Comparison of ENCODE assay signal across 20 cellular contexts in the genomic region with DNA sequence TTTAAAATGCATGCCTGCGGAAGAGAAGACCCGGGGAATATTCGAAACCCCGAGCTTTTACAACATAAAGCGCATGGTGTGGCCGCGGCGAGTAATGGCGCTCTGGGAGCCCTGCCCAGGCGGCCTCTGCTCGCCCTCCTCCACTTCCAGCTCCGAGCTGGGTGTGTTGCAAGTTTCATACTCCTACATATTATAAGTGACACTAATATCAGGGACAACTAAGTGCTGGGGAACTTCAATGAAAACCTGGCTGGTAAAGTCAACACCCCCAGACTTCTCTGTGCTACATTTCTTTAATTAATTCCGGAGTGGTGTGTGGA. TPM values are rescaled to one million over a fixed set of nuclear protein-coding genes. Genes with fewer than 3 reads are reported as not detected.
DNase-seq lines count a peak whose midpoint lies in the region; ATAC-seq lines count a peak whose summit lies in the region.
"Had no signal": no experiment of that assay in that cellular context is flagged by ENCODE, and none has a peak within 500 bp of the region (broad histone marks: within the 10 kb centered on the region; RNA-seq: fewer than 3 reads in every experiment).

No MANE protein-coding gene starts in this region.

- DNase-seq in right cardiac atrium, result peak in 2 of 3 donors; percentile 41 to 42
- DNase-seq in Right ventricle myocardium superior, result no peak
- peak; percentile 68 for DNase-seq in mesenteric fat pad (ENCODE audit: low spot score)
- DNase-seq in aorta, result peak; percentile 32 to 37
- no peak for DNase-seq in CD4-positive, alpha-beta memory T cell
- no peak for DNase-seq in C1 segment of cervical spinal cord (lab: John Stamatoyannopoulos, UW)
- no peak for DNase-seq in NCI-H2081 (lab: John Stamatoyannopoulos, UW)
- DNase-seq: activated CD4-positive, CD25-positive, alpha-beta regulatory T cell treated with anti-CD3 and anti-CD28 coated beads, Interleukin-2, amount 50 U/mL, for 72 hours; DMS79; effector memory CD4-positive, alpha-beta T cell; GOT3; MV-4-11 had no signal

- H3K9me3 Mint-ChIP-seq in CD4-positive, alpha-beta memory T cell, result no peaks in the 10 kb centered on the region
- H3K9me3 Mint-ChIP-seq: activated T-helper 1 cell treated with anti-CD3 and anti-CD28 coated beads, Interleukin-12 subunit alpha, Interleukin-12 subunit beta, Interleukin-2, Interleukin-4 antibody, amounts not matched to agents 30 ng/mL and 10 ng/mL and 1 ng/mL, durations not matched to agents 14 hours and 24 hours and 36 hours; memory B cell; stimulated activated naive CD8-positive, alpha-beta T cell treated with anti-CD3 and anti-CD28 coated beads, Interleukin-15, Interleukin-2, amounts not matched to agents 100 ng/mL and 50 ng/mL, for 24 hours had no signal

- H3K4me1 ChIP-seq in right cardiac atrium (ENCODE audit: control insufficient read depth, insufficient read depth, low read length), result no peaks in the 10 kb centered on the region
- peaks cover 20% of the 10 kb centered on the region for H3K4me1 ChIP-seq in ectodermal cell (ENCODE audit: control insufficient read depth, insufficient read depth, low read length)
- H3K4me1 ChIP-seq in aorta (ENCODE audit: control insufficient read depth in 1 of 2, insufficient read depth in 2 of 2, low read length in 2 of 2), result no peaks in the 10 kb centered on the region
- H3K4me1 ChIP-seq in CD4-positive, alpha-beta memory T cell (ENCODE audit: insufficient read depth, low read length), result peaks cover 22% of the 10 kb centered on the region

- intact Hi-C loops in right cardiac atrium (cut with DNase I), result no loop called here
- intact Hi-C loops in Right ventricle myocardium superior (cut with DNase I), result no loop called here
- intact Hi-C loops in aorta (cut with DNase I), result no loop called here
- intact Hi-C loops in CD4-positive, alpha-beta memory T cell (cut with micrococcal nuclease), result no loop called here

- H3K4me3 ChIP-seq in right cardiac atrium (ENCODE audit: low read length) (no peak overlapping the region), ectodermal cell (ENCODE audit: insufficient read depth, low read depth, low read length) (peak overlapping the region; percentile 1), aorta (ENCODE audit: low read length in 2 of 2) (no peak overlapping the region)
- no peak overlapping the region for H3K4me3 ChIP-seq in CD4-positive, alpha-beta memory T cell (ENCODE audit: low read length in 2 of 2)
- H3K4me3 ChIP-seq: ascending aorta, GM12878 had no signal

- H3K27me3 ChIP-seq in right cardiac atrium (ENCODE audit: control insufficient read depth, insufficient read depth) (peaks cover 6% of the 10 kb centered on the region), ectodermal cell (ENCODE audit: control insufficient read depth, insufficient read depth, low read length, poor library complexity, severe bottlenecking) (peaks cover 94% of the 10 kb centered on the region), aorta (ENCODE audit: control insufficient read depth in 1 of 2, insufficient read depth in 2 of 2, low read length in 1 of 2) (no peaks in the 10 kb centered on the region)
- H3K27me3 ChIP-seq in CD4-positive, alpha-beta memory T cell (ENCODE audit: insufficient read depth, low read length), result peaks cover 44% of the 10 kb centered on the region

- CTCF ChIA-PET in CD4-positive, alpha-beta memory T cell (lab: Charles Lee; ENCODE audit: partially characterized antibody), result interaction anchor here (1.0 kb wide), 1 partner anchor 79 kb away, joined by 3 read pairs; no protein-coding TSS in a partner anchor

- H3K36me3 ChIP-seq in ectodermal cell (ENCODE audit: control insufficient read depth, insufficient read depth, low read length) (no peaks in the 10 kb centered on the region), aorta (ENCODE audit: control insufficient read depth in 1 of 2, insufficient read depth in 2 of 2, low read length in 1 of 2) (no peaks in the 10 kb centered on the region)
- H3K36me3 ChIP-seq in CD4-positive, alpha-beta memory T cell (ENCODE audit: insufficient read depth, low read length), result no peaks in the 10 kb centered on the region
- H3K36me3 ChIP-seq: ascending aorta, heart left ventricle had no signal

- ATAC-seq in right cardiac atrium (no peak), Right ventricle myocardium superior (ENCODE audit: poor library complexity) (no peak), aorta (ENCODE audit: low FRiP score) (no peak)
- ATAC-seq: GM12878, heart left ventricle had no signal

- no peak overlapping the region for H3K27ac Mint-ChIP-seq in CD4-positive, alpha-beta memory T cell
- H3K27ac Mint-ChIP-seq: activated T-helper 1 cell treated with anti-CD3 and anti-CD28 coated beads, Interleukin-12 subunit alpha, Interleukin-12 subunit beta, Interleukin-2, Interleukin-4 antibody, amounts not matched to agents 30 ng/mL and 10 ng/mL and 1 ng/mL, durations not matched to agents 14 hours and 24 hours and 36 hours; memory B cell; stimulated activated naive CD8-positive, alpha-beta T cell treated with anti-CD3 and anti-CD28 coated beads, Interleukin-15, Interleukin-2, amounts not matched to agents 100 ng/mL and 50 ng/mL, for 24 hours had no signal

- H3K4me1 Mint-ChIP-seq in CD4-positive, alpha-beta memory T cell, result peaks cover 7 to 38% (median 23%) of the 10 kb centered on the region in 4 donors

- peak overlapping the region in 2 of 8 donors; percentile 2 to 39 for H3K4me3 Mint-ChIP-seq in CD4-positive, alpha-beta memory T cell
- H3K4me3 Mint-ChIP-seq: activated T-helper 1 cell treated with anti-CD3 and anti-CD28 coated beads, Interleukin-12 subunit alpha, Interleukin-12 subunit beta, Interleukin-2, Interleukin-4 antibody, amounts not matched to agents 30 ng/mL and 10 ng/mL and 1 ng/mL, durations not matched to agents 14 hours and 24 hours and 36 hours; memory B cell; stimulated activated naive CD8-positive, alpha-beta T cell treated with anti-CD3 and anti-CD28 coated beads, Interleukin-15, Interleukin-2, amounts not matched to agents 100 ng/mL and 50 ng/mL, for 24 hours had no signal

- H3K27ac ChIP-seq in right cardiac atrium (ENCODE audit: low read length), result no peak overlapping the region
- no peak overlapping the region for H3K27ac ChIP-seq in ectodermal cell (ENCODE audit: insufficient read depth, low read depth, low read length, poor library complexity, severe bottlenecking)
- no peak overlapping the region for H3K27ac ChIP-seq in aorta (ENCODE audit: low read depth in 1 of 2, low read length in 2 of 2)
- no peak overlapping the region for H3K27ac ChIP-seq in CD4-positive, alpha-beta memory T cell (ENCODE audit: low read depth, low read length)
- H3K27ac ChIP-seq: ascending aorta, heart left ventricle had no signal

- peaks cover 53 to 55% of the 10 kb centered on the region in 2 donors for H3K27me3 Mint-ChIP-seq in CD4-positive, alpha-beta memory T cell

- H3K9me3 ChIP-seq in right cardiac atrium (ENCODE audit: control insufficient read depth, low read length), result no peaks in the 10 kb centered on the region
- H3K9me3 ChIP-seq in ectodermal cell (ENCODE audit: control insufficient read depth, low read length), result no peaks in the 10 kb centered on the region
- H3K9me3 ChIP-seq in aorta (ENCODE audit: control insufficient read depth, low read length), result peaks cover 2% of the 10 kb centered on the region
- H3K9me3 ChIP-seq in CD4-positive, alpha-beta memory T cell (ENCODE audit: control insufficient read depth in 1 of 2, low read length in 2 of 2), result no peaks in the 10 kb centered on the region
- H3K9me3 ChIP-seq: ascending aorta, heart left ventricle had no signal

- no peaks in the 10 kb centered on the region for H3K36me3 Mint-ChIP-seq in CD4-positive, alpha-beta memory T cell
- H3K36me3 Mint-ChIP-seq: memory B cell had no signal

- 14% methylated on average over 13 of the region's 13 CpGs for WGBS in right cardiac atrium
- WGBS in ectodermal cell, 2 experiments, result 4 to 8% methylated on average over 13 of the region's 13 CpGs
- WGBS in aorta, 2 donors, result 14 to 21% methylated on average over 13 of the region's 13 CpGs

- POLR2A ChIA-PET in CD4-positive, alpha-beta memory T cell (lab: Charles Lee; ENCODE audit: partially characterized antibody), result no interaction called here

RNA-seq across cellular contexts. Expression of a gene that starts 11.8 kb away (rescaled TPM):
- total RNA-seq in right cardiac atrium, result not detected
- not detected for polyA plus RNA-seq in right cardiac atrium
- not detected for total RNA-seq in Right ventricle myocardium superior
- 0.87 TPM for polyA plus RNA-seq in ectodermal cell (2013, experiment 1 of 4)
- 0.78 TPM for polyA plus RNA-seq in ectodermal cell (2013, experiment 2 of 4)
- polyA plus RNA-seq in ectodermal cell (2013, experiment 3 of 4), result 0.32 TPM
- polyA plus RNA-seq in ectodermal cell (2013, experiment 4 of 4), result 0.36 TPM
- not detected for total RNA-seq in mesenteric fat pad
- total RNA-seq in aorta, result not detected
- not detected for polyA plus RNA-seq in aorta
- not detected for total RNA-seq in CD4-positive, alpha-beta memory T cell
- polyA plus RNA-seq in CD4-positive, alpha-beta memory T cell, result under 1 TPM; 0.05 to 0.07 TPM
- total RNA-seq: ascending aorta, posterior vena cava had no signal

Comparison
In these comparisons a context has a peak if more than half of its experiments do, and no peak if none do; other contexts are left out.
1. DNase-seq: peak in right cardiac atrium (2 of 3), mesenteric fat pad (single experiment) and aorta (2 of 2); none in Right ventricle myocardium superior (single experiment), CD4-positive, alpha-beta memory T cell (0 of 5), C1 segment of cervical spinal cord (0 of 14) and NCI-H2081 (0 of 2).